ENCODE assay signal across 17 cellular contexts in the genomic region with DNA sequence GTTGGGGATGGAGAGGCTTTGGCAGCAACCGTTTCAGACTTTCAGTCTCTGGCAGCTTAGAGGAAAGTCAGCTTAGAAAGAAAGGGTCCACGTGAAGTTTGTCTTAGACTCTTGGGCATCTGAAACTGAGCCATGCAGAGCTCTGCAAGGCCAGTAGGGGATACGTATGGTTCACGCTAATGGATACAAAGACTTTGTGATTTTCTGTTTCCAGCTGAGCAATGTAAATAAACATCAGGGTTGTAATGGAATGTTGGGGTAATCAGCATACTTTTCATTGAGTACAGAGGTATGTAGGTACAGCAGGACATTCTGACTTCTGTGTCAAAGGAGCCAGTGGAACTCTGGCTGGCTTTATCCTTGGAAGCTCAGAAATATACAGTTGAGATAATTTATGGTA. TPM values are rescaled to one million over a fixed set of nuclear protein-coding genes. Genes with fewer than 3 reads are reported as not detected.
DNase-seq lines count a peak whose midpoint lies in the region; ATAC-seq, FAIRE-seq and TF ChIP-seq lines count a peak whose summit lies in the region.
"Had no signal": no experiment of that assay in that cellular context is flagged by ENCODE, and none has a peak within 500 bp of the region (broad histone marks: within the 10 kb centered on the region; RNA-seq: fewer than 3 reads in every experiment).

No MANE protein-coding gene starts in this region.

- ATAC-seq in HepG2 (peak; percentile 95), right lobe of liver (no peak), HG03280 (IDR thresholded peaks at IDR 0.05; ENCODE audit: unreplicated experiment) (no peak), GM18520 (IDR thresholded peaks at IDR 0.05; ENCODE audit: unreplicated experiment) (no peak)
- ATAC-seq: naive thymus-derived CD8-positive, alpha-beta T cell; T-cell had no signal

- peaks cover 22% of the 10 kb centered on the region for H3K4me1 Mint-ChIP-seq in Calu3 (ENCODE audit: low read depth, unreplicated experiment)

- TF ChIP-seq EP300 in HepG2 (IDR thresholded peaks at IDR 0.05; ENCODE audit: low read depth in 2 of 2, low read length in 2 of 2) = no peak
- no peak for TF ChIP-seq EP300 in HepG2 (CRISPR knock-in tag; IDR thresholded peaks at IDR 0.05; ENCODE audit: borderline replicate concordance)

- H3K9me3 Mint-ChIP-seq in Calu3 (ENCODE audit: low read depth, unreplicated experiment) = no peaks in the 10 kb centered on the region
- H3K9me3 Mint-ChIP-seq: naive thymus-derived CD8-positive, alpha-beta T cell; T-cell had no signal

- peak; percentile 20; the same call in 1 of the 2 replicates for TF ChIP-seq CTCF in HepG2 (CRISPR knock-in tag; IDR thresholded peaks at IDR 0.05)
- TF ChIP-seq CTCF in right lobe of liver (IDR thresholded peaks at IDR 0.05) = no peak
- no peak for TF ChIP-seq CTCF in Calu3 (IDR thresholded peaks at IDR 0.05; ENCODE audit: unreplicated experiment)

- intact Hi-C loops in HepG2 (cut with micrococcal nuclease; ENCODE audit: unreplicated experiment) = no loop called here
- intact Hi-C loops in right lobe of liver (cut with DNase I) = no loop called here
- intact Hi-C loops in Calu3 (cut with micrococcal nuclease; ENCODE audit: unreplicated experiment) = no loop called here

- no peak overlapping the region for H3K27ac Mint-ChIP-seq in Calu3 (ENCODE audit: unreplicated experiment)
- H3K27ac Mint-ChIP-seq: naive thymus-derived CD8-positive, alpha-beta T cell; T-cell had no signal

- WGBS in HepG2 (ENCODE audit: low lambda C conversion rate) = 65% methylated on average over 4 of the region's 4 CpGs
- 90% methylated on average over 4 of the region's 4 CpGs for WGBS in right lobe of liver (ENCODE audit: insufficient coverage, low coverage, low lambda C conversion rate, missing lambda C conversion rate)

- no peaks in the 10 kb centered on the region for H4K20me1 ChIP-seq in HepG2 (ENCODE audit: insufficient read depth, low read length)

- H3K27me3 ChIP-seq in HepG2 (ENCODE audit: control insufficient read depth in 1 of 2, insufficient read depth in 2 of 2, low read length in 2 of 2) (no peaks in the 10 kb centered on the region), right lobe of liver (no peaks in the 10 kb centered on the region)

- H3K4me3 Mint-ChIP-seq in Calu3 (ENCODE audit: low read depth, unreplicated experiment) = no peak overlapping the region
- H3K4me3 Mint-ChIP-seq: naive thymus-derived CD8-positive, alpha-beta T cell; T-cell had no signal

- H3K36me3 Mint-ChIP-seq in Calu3 (ENCODE audit: insufficient read depth, unreplicated experiment) = peaks cover 14% of the 10 kb centered on the region

- TF ChIP-seq POLR2A in HepG2 (IDR thresholded peaks at IDR 0.05; ENCODE audit: insufficient read depth in 1 of 2, low read depth in 2 of 2, low read length in 2 of 2) (no peak), right lobe of liver (IDR thresholded peaks at IDR 0.05) (no peak)

- peak; percentile 70 for FAIRE-seq in HepG2 (lab: Jason Lieb, UNC)

- H3K4me1 ChIP-seq in HepG2 (ENCODE audit: insufficient read depth, low read length) (peaks cover 9% of the 10 kb centered on the region), right lobe of liver (no peaks in the 10 kb centered on the region)

- POLR2A ChIA-PET in HepG2 (lab: Yijun Ruan, JAX) = interaction anchor here (1.1 kb wide), 1 partner anchor 31 kb away, joined by 4 read pairs; a partner anchor contains a TSS

- H3K27me3 Mint-ChIP-seq in Calu3 (ENCODE audit: unreplicated experiment) = no peaks in the 10 kb centered on the region
- H3K27me3 Mint-ChIP-seq: naive thymus-derived CD8-positive, alpha-beta T cell; T-cell had no signal

- H3K9me3 ChIP-seq in HepG2 (ENCODE audit: low read length) (no peaks in the 10 kb centered on the region), right lobe of liver (no peaks in the 10 kb centered on the region)

- CTCF ChIA-PET in HepG2 (lab: Yijun Ruan, JAX; ENCODE audit: low intra/inter-chr PET ratio, low total read pairs) = no interaction called here
- CTCF ChIA-PET in Calu3 (lab: Charles Lee) = interaction anchor here (0.7 to 1.7 kb wide), 2 partner anchors 17 to 30 kb away, joined by 3 to 4 read pairs; no protein-coding TSS in a partner anchor

- H3K79me2 ChIP-seq in HepG2 (ENCODE audit: insufficient read depth, low read length) = no peaks in the 10 kb centered on the region

- H3K9ac ChIP-seq in HepG2 (ENCODE audit: insufficient read depth, low read depth, low read length) = no peak overlapping the region

- H3K27ac ChIP-seq in HepG2 (ENCODE audit: extremely low read length, insufficient read depth, low read length) (no peak overlapping the region), right lobe of liver (no peak overlapping the region)
- H3K27ac ChIP-seq: epithelial cell of prostate had no signal

- H3K4me3 ChIP-seq in HepG2 (replicated peaks in 1 of 3; ENCODE audit: insufficient read depth in 1 of 3, low read depth in 2 of 3, low read length in 3 of 3) (no peak overlapping the region), right lobe of liver (no peak overlapping the region)

- H3K36me3 ChIP-seq in HepG2 (replicated peaks in 1 of 2; ENCODE audit: control insufficient read depth in 1 of 2, insufficient read depth in 2 of 2, low read length in 2 of 2) (peaks cover 6 to 12% of the 10 kb centered on the region in 2 experiments), right lobe of liver (no peaks in the 10 kb centered on the region)

- in situ Hi-C loops in HepG2 (cut with HindIII; ENCODE audit: extremely low pct_ligation_motif_present, low pct_unique_long_range_greater_than_20kb) = no loop called here

- no peak overlapping the region for H3K4me2 ChIP-seq in HepG2 (ENCODE audit: low read depth, low read length)

- H2AFZ ChIP-seq in HepG2 (ENCODE audit: low read length) = no peak overlapping the region

- DNase-seq in HepG2 (ENCODE audit: low spot score) = peak; percentile 65
- no peak for DNase-seq in right lobe of liver
- peak; percentile 64 for DNase-seq in astrocyte of the hippocampus (ENCODE audit: low read depth, low spot score)
- DNase-seq in iPS-NIHi7 (ENCODE audit: extremely low spot score) = peak; percentile 63
- no peak for DNase-seq in OCI-M1 (lab: John Stamatoyannopoulos, UW)
- no peak for DNase-seq in Calu3
- DNase-seq: ACHN; activated CD4-positive, alpha-beta T cell treated with anti-CD3 and anti-CD28 coated beads, Interleukin-2, amount 50 U/mL, for 1 hour; DND-41; islet precursor cell; naive thymus-derived CD8-positive, alpha-beta T cell; NCI-H2107; stimulated activated CD8-positive, alpha-beta memory T cell treated with anti-CD3 and anti-CD28 coated beads, Interleukin-4, amount 100 ng/mL, for 48 hours; T-cell had no signal

- no peak for TF ChIP-seq RAD21 in HepG2 (CRISPR knock-in tag; IDR thresholded peaks at IDR 0.05)

- BruUV-seq in HepG2 (replicated peaks; lab: Mats Ljungman, UMichigan) (no TSS peak), Calu3 (replicated peaks; lab: Mats Ljungman, UMichigan) (no TSS peak)

TF ChIP-seq in HepG2, 621 proteins besides CTCF, POLR2A, EP300 and RAD21 (continues in another document):
- TF ChIP-seq ZBTB21 (CRISPR knock-in tag; IDR thresholded peaks at IDR 0.05) (no peak), ZNF496 (CRISPR knock-in tag; IDR thresholded peaks at IDR 0.05; ENCODE audit: insufficient replicate concordance) (no peak), BRCA1 (CRISPR knock-in tag; IDR thresholded peaks at IDR 0.05) (no peak), JUN (CRISPR knock-in tag; IDR thresholded peaks at IDR 0.05) (no peak), GATA4 (IDR thresholded peaks at IDR 0.05; ENCODE audit: borderline replicate concordance, low read depth) (no peak)
- TF ChIP-seq, protein P1, sequence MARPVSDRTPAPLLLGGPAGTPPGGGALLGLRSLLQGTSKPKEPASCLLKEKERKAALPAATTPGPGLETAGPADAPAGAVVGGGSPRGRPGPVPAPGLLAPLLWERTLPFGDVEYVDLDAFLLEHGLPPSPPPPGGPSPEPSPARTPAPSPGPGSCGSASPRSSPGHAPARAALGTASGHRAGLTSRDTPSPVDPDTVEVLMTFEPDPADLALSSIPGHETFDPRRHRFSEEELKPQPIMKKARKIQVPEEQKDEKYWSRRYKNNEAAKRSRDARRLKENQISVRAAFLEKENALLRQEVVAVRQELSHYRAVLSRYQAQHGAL (CRISPR knock-in tag; IDR thresholded peaks at IDR 0.05; ENCODE audit: not compliant biosample characterization) = no peak
- TF ChIP-seq, protein P2, sequence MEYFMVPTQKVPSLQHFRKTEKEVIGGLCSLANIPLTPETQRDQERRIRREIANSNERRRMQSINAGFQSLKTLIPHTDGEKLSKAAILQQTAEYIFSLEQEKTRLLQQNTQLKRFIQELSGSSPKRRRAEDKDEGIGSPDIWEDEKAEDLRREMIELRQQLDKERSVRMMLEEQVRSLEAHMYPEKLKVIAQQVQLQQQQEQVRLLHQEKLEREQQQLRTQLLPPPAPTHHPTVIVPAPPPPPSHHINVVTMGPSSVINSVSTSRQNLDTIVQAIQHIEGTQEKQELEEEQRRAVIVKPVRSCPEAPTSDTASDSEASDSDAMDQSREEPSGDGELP (IDR thresholded peaks at IDR 0.05; ENCODE audit: borderline replicate concordance, low read depth) = peak; percentile 79

RNA-seq across cellular contexts. Expression of a gene that starts 31.0 kb away (rescaled TPM):
- total RNA-seq in HepG2 (2016; rRNA removed; fragmentation: Illumina TruSeq; extraction: Trizol) (43.2 and 65.4 TPM in 2 replicates), right lobe of liver (10 to 100 TPM; 14.5 to 26.8 (median 18.6) TPM), Calu3 (2022) (40.2 and 41.3 TPM in 2 replicates)
- 14.7 and 15.0 TPM in 2 replicates for total RNA-seq in HepG2 (2016; cell fraction: cytosol; rRNA removed; fragmentation: Illumina TruSeq; extraction: Trizol; ENCODE audit: low read depth)
- 46.9 and 63.2 TPM in 2 replicates for total RNA-seq in HepG2 (2016; cell fraction: insoluble cytoplasmic fraction; rRNA removed; fragmentation: Illumina TruSeq; extraction: Trizol)
- 40.6 and 40.7 TPM in 2 replicates for total RNA-seq in HepG2 (2016; cell fraction: membrane; rRNA removed; fragmentation: Illumina TruSeq; extraction: Trizol)
- total RNA-seq in HepG2 (2016; cell fraction: nucleus; rRNA removed; fragmentation: Illumina TruSeq; extraction: Trizol) = 18.9 and 20.9 TPM in 2 replicates
- 28.5 and 37.8 TPM in 2 replicates for polyA plus RNA-seq in HepG2 (2011; rRNA removed)
- 27.1 and 34.7 TPM in 2 replicates for polyA plus RNA-seq in HepG2 (2011; cell fraction: cytosol; rRNA removed)
- 7.9 and 9.7 TPM in 2 replicates for polyA plus RNA-seq in HepG2 (2011; cell fraction: nucleus; rRNA removed)
- 25.9 and 28.9 TPM in 2 replicates for polyA plus RNA-seq in HepG2 (2012)
- polyA plus RNA-seq in HepG2 (2016; cell fraction: cytosol; fragmentation: Illumina TruSeq; extraction: Trizol; ENCODE audit: low read depth) = 17.5 and 21.3 TPM in 2 replicates
- polyA plus RNA-seq in HepG2 (2016; cell fraction: insoluble cytoplasmic fraction; fragmentation: Illumina TruSeq; extraction: Trizol; ENCODE audit: low read depth) = 77.8 and 83.3 TPM in 2 replicates
- polyA plus RNA-seq in HepG2 (2016; cell fraction: membrane; fragmentation: Illumina TruSeq; extraction: Trizol; ENCODE audit: low read depth) = 40.5 and 41.2 TPM in 2 replicates
- polyA plus RNA-seq in HepG2 (2016; cell fraction: nucleus; fragmentation: Illumina TruSeq; extraction: Trizol; ENCODE audit: insufficient read depth, low read depth) = 29.6 and 37.1 TPM in 2 replicates
- 7.6 and 34.5 TPM in 2 replicates for polyA minus RNA-seq in HepG2 (2011; rRNA and poly(A)+ RNA removed; ENCODE audit: low replicate concordance)
- polyA minus RNA-seq in HepG2 (2011; cell fraction: cytosol; rRNA and poly(A)+ RNA removed) = 18.2 and 26.6 TPM in 2 replicates
- polyA minus RNA-seq in HepG2 (2011; cell fraction: nucleus; rRNA and poly(A)+ RNA removed) = 11.1 and 12.7 TPM in 2 replicates

Comparison
In these comparisons a context has a peak if more than half of its experiments do, and no peak if none do; other contexts are left out.
1. DNase-seq: peak in HepG2 (single experiment), astrocyte of the hippocampus (single experiment) and iPS-NIHi7 (single experiment); none in right lobe of liver (0 of 3), OCI-M1 (single experiment) and Calu3 (single experiment).